Comparison of ENCODE assay signal across 9 cellular contexts in the genomic region with DNA sequence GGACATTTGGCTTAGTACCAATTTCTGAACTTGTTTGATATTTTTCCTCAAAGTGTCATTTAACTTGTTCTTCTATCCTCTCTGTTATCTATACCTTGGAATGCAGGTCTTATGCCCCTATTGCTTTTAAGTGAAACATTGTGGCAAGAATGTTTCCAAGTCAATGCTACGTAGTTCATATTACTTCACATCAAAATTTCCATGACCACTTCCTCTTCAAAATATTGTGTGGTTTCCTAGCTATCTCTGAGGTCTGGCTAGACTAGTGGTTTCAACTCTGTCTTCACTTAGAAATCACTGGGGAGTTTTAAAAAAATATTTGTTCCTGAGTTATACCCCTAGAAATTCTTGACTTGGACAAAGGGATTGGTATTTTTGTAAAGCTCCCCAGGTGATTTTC. TPM values are rescaled to one million over a fixed set of nuclear protein-coding genes. Genes with fewer than 3 reads are reported as not detected.
DNase-seq lines count a peak whose midpoint lies in the region; ATAC-seq and TF ChIP-seq lines count a peak whose summit lies in the region.
"Had no signal": no experiment of that assay in that cellular context is flagged by ENCODE, and none has a peak within 500 bp of the region (broad histone marks: within the 10 kb centered on the region; RNA-seq: fewer than 3 reads in every experiment).

No MANE protein-coding gene starts in this region.

- no peak overlapping the region for H2BK12ac ChIP-seq in mesenchymal stem cell (ENCODE audit: low read length in 2 of 2)

- H3K23ac ChIP-seq in mesenchymal stem cell (ENCODE audit: low read length in 2 of 2): no peak overlapping the region

- H3K27ac ChIP-seq in KOPT-K1 (ENCODE audit: low read depth, low read length, poor library complexity, severe bottlenecking): peak overlapping the region; percentile 83
- H3K27ac ChIP-seq in spleen: peak overlapping the region; percentile 55 to 77 (median 72)
- no peak overlapping the region for H3K27ac ChIP-seq in mesenchymal stem cell (ENCODE audit: low read length, poor library complexity, severe bottlenecking)

- no peak for TF ChIP-seq CTCF in spleen (IDR thresholded peaks at IDR 0.05 in 8 of 11, conservative IDR thresholded peaks at IDR 0.05 in 3 of 11)
- TF ChIP-seq CTCF in mesothelial cell of epicardium (IDR thresholded peaks at IDR 0.05; ENCODE audit: unreplicated experiment): no peak

- H3K79me1 ChIP-seq in mesenchymal stem cell (replicated peaks; ENCODE audit: low read length, poor library complexity, severe bottlenecking): no peaks in the 10 kb centered on the region

- H3K9ac ChIP-seq in mesenchymal stem cell (ENCODE audit: low read length): no peak overlapping the region

- H3K4me3 ChIP-seq in spleen: no peak overlapping the region
- H3K4me3 ChIP-seq in mesenchymal stem cell (ENCODE audit: insufficient read depth in 1 of 2, low read depth in 1 of 2, low read length in 2 of 2): no peak overlapping the region

- H3K14ac ChIP-seq in mesenchymal stem cell (ENCODE audit: low read length in 2 of 2): no peak overlapping the region

- H3K27me3 ChIP-seq in spleen (replicated peaks in 1 of 7) (no peaks in the 10 kb centered on the region), mesenchymal stem cell (ENCODE audit: control insufficient read depth in 1 of 2, insufficient read depth in 1 of 2, low read length in 2 of 2) (no peaks in the 10 kb centered on the region)

- WGBS in spleen, 5 donors: 14 to 26% (median 20%) methylated on average over 1 of the region's 1 CpG
- 100% methylated on average over 1 of the region's 1 CpG for WGBS in mesenchymal stem cell

- POLR2A ChIA-PET in activated naive CD8-positive, alpha-beta T cell treated with anti-CD3 and anti-CD28 coated beads, Interleukin-2, amount 10 ng/mL, durations not matched to agents 7 days and 5 days (lab: Charles Lee): interaction anchor here (1.5 to 4.6 kb wide), 3 partner anchors 14 to 70 kb away, joined by 5 to 55 read pairs (median 7); a partner anchor contains a TSS

- H3K27me3 Mint-ChIP-seq in activated naive CD8-positive, alpha-beta T cell treated with anti-CD3 and anti-CD28 coated beads, Interleukin-2, amount 10 ng/mL, durations not matched to agents 7 days and 5 days: no peaks in the 10 kb centered on the region
- no peaks in the 10 kb centered on the region for H3K27me3 Mint-ChIP-seq in mesothelial cell of epicardium (ENCODE audit: low read depth)

- no peak overlapping the region for H2BK15ac ChIP-seq in mesenchymal stem cell (ENCODE audit: low read depth, poor library complexity, severe bottlenecking)

- H2AFZ ChIP-seq in mesenchymal stem cell (ENCODE audit: low read depth, low read length): no peak overlapping the region

- no peak for TF ChIP-seq POLR2A in spleen (IDR thresholded peaks at IDR 0.05)

- H4K8ac ChIP-seq in mesenchymal stem cell (ENCODE audit: low read length): no peak overlapping the region

- no peaks in the 10 kb centered on the region for H3K36me3 ChIP-seq in KOPT-K1 (ENCODE audit: insufficient read depth, low read length)
- H3K36me3 ChIP-seq in spleen: no peaks in the 10 kb centered on the region
- H3K36me3 ChIP-seq in mesenchymal stem cell (ENCODE audit: control insufficient read depth in 1 of 2, insufficient read depth in 2 of 2, low read depth in 1 of 2, low read length in 2 of 2): no peaks in the 10 kb centered on the region

- H3K4me1 ChIP-seq in spleen: peaks cover 28 to 61% (median 48%) of the 10 kb centered on the region in 6 donors
- H3K4me1 ChIP-seq in mesenchymal stem cell (ENCODE audit: control insufficient read depth, insufficient read depth, low read depth, low read length): no peaks in the 10 kb centered on the region

- H3K9me3 ChIP-seq in KOPT-K1 (ENCODE audit: insufficient read depth, low read length, poor library complexity, severe bottlenecking) (no peaks in the 10 kb centered on the region), spleen (peaks cover 0 to 11% (median 7%) of the 10 kb centered on the region in 8 donors), mesenchymal stem cell (ENCODE audit: control insufficient read depth, low read length) (peaks cover 3% of the 10 kb centered on the region)

- H3K4me1 Mint-ChIP-seq in activated naive CD8-positive, alpha-beta T cell treated with anti-CD3 and anti-CD28 coated beads, Interleukin-2, amount 10 ng/mL, durations not matched to agents 7 days and 5 days: peaks cover 36% of the 10 kb centered on the region
- H3K4me1 Mint-ChIP-seq in mesothelial cell of epicardium: peaks cover 11% of the 10 kb centered on the region
- H3K4me1 Mint-ChIP-seq: endodermal cell had no signal

- peak overlapping the region; percentile 80 for H3K27ac Mint-ChIP-seq in activated naive CD8-positive, alpha-beta T cell treated with anti-CD3 and anti-CD28 coated beads, Interleukin-2, amount 10 ng/mL, durations not matched to agents 7 days and 5 days
- no peak overlapping the region for H3K27ac Mint-ChIP-seq in mesothelial cell of epicardium
- H3K27ac Mint-ChIP-seq: endodermal cell had no signal

- peaks cover 16% of the 10 kb centered on the region for H3K36me3 Mint-ChIP-seq in activated naive CD8-positive, alpha-beta T cell treated with anti-CD3 and anti-CD28 coated beads, Interleukin-2, amount 10 ng/mL, durations not matched to agents 7 days and 5 days
- peaks cover 4% of the 10 kb centered on the region for H3K36me3 Mint-ChIP-seq in mesothelial cell of epicardium

- H3K18ac ChIP-seq in mesenchymal stem cell (ENCODE audit: low read depth in 1 of 2, low read length in 2 of 2): no peak overlapping the region

- ATAC-seq in activated CD4-positive, CD25-positive, alpha-beta regulatory T cell treated with anti-CD3 and anti-CD28 coated beads, Interleukin-2, amount 50 U/mL, for 24 hours: peak; percentile 74 to 76
- ATAC-seq in activated naive CD8-positive, alpha-beta T cell treated with anti-CD3 and anti-CD28 coated beads, Interleukin-2, amount 10 ng/mL, durations not matched to agents 7 days and 5 days (ENCODE audit: low read depth): peak; percentile 65

- intact Hi-C loops in spleen (cut with DNase I; ENCODE audit: low total_unique reads): no loop called here

- H3K4me2 ChIP-seq in mesenchymal stem cell (ENCODE audit: low read length, poor library complexity, severe bottlenecking): no peak overlapping the region

- no peak overlapping the region for H3K4ac ChIP-seq in mesenchymal stem cell (ENCODE audit: low read depth in 1 of 2, low read length in 2 of 2)

- no peak overlapping the region for H2AK5ac ChIP-seq in mesenchymal stem cell (ENCODE audit: low read length, severe bottlenecking)

- no peak for DNase-seq in activated CD4-positive, CD25-positive, alpha-beta regulatory T cell (lab: John Stamatoyannopoulos, UW)
- DNase-seq in activated naive CD8-positive, alpha-beta T cell treated with anti-CD3 and anti-CD28 coated beads, Interleukin-2, amount 10 ng/mL, durations not matched to agents 7 days and 5 days: no peak
- DNase-seq in spleen (no peak), mesothelial cell of epicardium (ENCODE audit: low spot score in 2 of 2, unreplicated experiment in 2 of 2) (no peak), mesenchymal stem cell (no peak), AG08395 (ENCODE audit: low spot score) (no peak)
- DNase-seq: endodermal cell had no signal

- H2BK120ac ChIP-seq in mesenchymal stem cell (ENCODE audit: low read depth, low read length): no peak overlapping the region

- H3K4me3 Mint-ChIP-seq in activated naive CD8-positive, alpha-beta T cell treated with anti-CD3 and anti-CD28 coated beads, Interleukin-2, amount 10 ng/mL, durations not matched to agents 7 days and 5 days: peak overlapping the region; percentile 44
- no peak overlapping the region for H3K4me3 Mint-ChIP-seq in mesothelial cell of epicardium
- H3K4me3 Mint-ChIP-seq: endodermal cell had no signal

- H3K9me3 Mint-ChIP-seq in activated naive CD8-positive, alpha-beta T cell treated with anti-CD3 and anti-CD28 coated beads, Interleukin-2, amount 10 ng/mL, durations not matched to agents 7 days and 5 days: peaks cover 15% of the 10 kb centered on the region
- peaks cover 18% of the 10 kb centered on the region for H3K9me3 Mint-ChIP-seq in mesothelial cell of epicardium

- H4K91ac ChIP-seq in mesenchymal stem cell (ENCODE audit: low read length): no peak overlapping the region

- H2BK5ac ChIP-seq in mesenchymal stem cell (ENCODE audit: low read depth, low read length, poor library complexity, severe bottlenecking): no peak overlapping the region

RNA-seq across cellular contexts. Expression of a gene that starts 20.2 kb away (rescaled TPM):
- total RNA-seq in activated naive CD8-positive, alpha-beta T cell treated with anti-CD3 and anti-CD28 coated beads, Interleukin-2, amount 10 ng/mL, durations not matched to agents 7 days and 5 days: 1 to 10 TPM; 8.0 to 8.2 TPM
- total RNA-seq in spleen (10 to 100 TPM; 28.6 to 69.5 (median 34.9) TPM), mesothelial cell of epicardium (6.8 to 7.2 TPM (median 7.2 TPM) in 3 replicates)
- 10 to 100 TPM in 1 of 3 donors, 1 to 10 TPM in 2; 9.4 to 11.9 (median 9.6) TPM for polyA plus RNA-seq in spleen
- polyA plus RNA-seq in mesenchymal stem cell (2013, experiment 1 of 2): 0.15 TPM
- polyA plus RNA-seq in mesenchymal stem cell (2013, experiment 2 of 2): 0.12 TPM
